ENCODE assay signal across 14 cellular contexts in genomic region chr14:30869525-30870150, GRCh38. TPM values are rescaled to one million over a fixed set of nuclear protein-coding genes. Genes with fewer than 3 reads are reported as not detected.
DNase-seq lines count a peak whose midpoint lies in the region; TF ChIP-seq lines count a peak whose summit lies in the region.
"Had no signal": no experiment of that assay in that cellular context is flagged by ENCODE, and none has a peak within 500 bp of the region (broad histone marks: within the 10 kb centered on the region; RNA-seq: fewer than 3 reads in every experiment).

No MANE protein-coding gene starts in this region.

- H3K36me3 ChIP-seq in A673 (ENCODE audit: insufficient read depth, low read length, poor library complexity, severe bottlenecking) (no peaks in the 10 kb centered on the region), SJCRH30 (no peaks in the 10 kb centered on the region), HAP-1 (replicated peaks) (no peaks in the 10 kb centered on the region)

- H3K9me3 ChIP-seq in A673 (ENCODE audit: low read depth, low read length, poor library complexity, severe bottlenecking) = no peaks in the 10 kb centered on the region
- no peaks in the 10 kb centered on the region for H3K9me3 ChIP-seq in SJCRH30 (replicated peaks)
- no peaks in the 10 kb centered on the region for H3K9me3 ChIP-seq in HAP-1

- CTCF ChIA-PET in A673 (lab: Charles Lee) = no interaction called here

- in situ Hi-C loops in HAP-1 (cut with MboI; ENCODE audit: low sequenced_read_pairs) = no loop called here

- H3K4me1 ChIP-seq in A673 (ENCODE audit: insufficient read depth, low read length, poor library complexity, severe bottlenecking) (no peaks in the 10 kb centered on the region), SJCRH30 (no peaks in the 10 kb centered on the region), HAP-1 (peaks cover 7% of the 10 kb centered on the region)

- BruUV-seq in A673 (replicated peaks; lab: Mats Ljungman, UMichigan) = no TSS peak

- intact Hi-C loops in A673 (cut with micrococcal nuclease; ENCODE audit: unreplicated experiment) = no loop called here

- H3K27me3 ChIP-seq in A673 (replicated peaks; ENCODE audit: insufficient read depth, low read depth, low read length, poor library complexity) = no peaks in the 10 kb centered on the region
- no peaks in the 10 kb centered on the region for H3K27me3 ChIP-seq in SJCRH30
- no peaks in the 10 kb centered on the region for H3K27me3 ChIP-seq in HAP-1 (ENCODE audit: low read depth)

- H3K27ac ChIP-seq in A673 (ENCODE audit: low read depth, low read length, poor library complexity, severe bottlenecking) (no peak overlapping the region), SJCRH30 (no peak overlapping the region)

- H3K4me3 ChIP-seq in A673 (ENCODE audit: low read depth, low read length, poor library complexity, severe bottlenecking) (no peak overlapping the region), SJCRH30 (no peak overlapping the region), HAP-1 (no peak overlapping the region)
- H3K4me3 ChIP-seq: GM23338 had no signal

- DNase-seq in A673 (ENCODE audit: low spot score) (peak; percentile 20), LHCN-M2 (ENCODE audit: low read depth) (peak; percentile 6), SJCRH30 (peak; percentile 12 to 49), putamen (ENCODE audit: low spot score) (peak; percentile 36), HAP-1 (ENCODE audit: low spot score in 2 of 2) (no peak), SW480 (ENCODE audit: low spot score) (no peak)
- DNase-seq in central memory CD4-positive, alpha-beta T cell = no peak
- DNase-seq: C1 segment of cervical spinal cord; Calu3; CD4-positive, alpha-beta T cell; DND-41; GDM1; H7 had no signal

- no peak for TF ChIP-seq CTCF in A673 (conservative IDR thresholded peaks at IDR 0.05; ENCODE audit: low read depth, low read length)

- POLR2A ChIA-PET in A673 (lab: Charles Lee; ENCODE audit: low non-redundant PET) = no interaction called here

RNA-seq across cellular contexts. Expression of gene COCH, which starts 4.7 kb away (rescaled TPM):
- total RNA-seq in A673 (2021) (70.8 and 87.6 TPM in 2 replicates), LHCN-M2 (2014; rRNA removed) (0.40 and 1.5 TPM in 2 replicates)
- polyA plus RNA-seq in LHCN-M2 (2012) = 0.67 TPM
- total RNA-seq in SJCRH30 (2014; rRNA removed; shearing (Covaris generic)) = not detected in 2 replicates
- total RNA-seq: CD4-positive, alpha-beta T cell had no signal

Comparison
In these comparisons a context has a peak if more than half of its experiments do, and no peak if none do; other contexts are left out.
1. DNase-seq: peak in A673 (single experiment), LHCN-M2 (single experiment), SJCRH30 (2 of 2) and putamen (single experiment); none in HAP-1 (0 of 2), SW480 (single experiment) and central memory CD4-positive, alpha-beta T cell (single experiment).
2. RNA of gene COCH, which starts 4.7 kb away (total RNA-seq): 70.8 to 87.6 TPM in A673; 0.40 to 1.5 TPM in LHCN-M2 and not detected in SJCRH30; every median in the first group is over 10 times any median in the second.